ENCODE assay signal across 19 cellular contexts in the genomic region with DNA sequence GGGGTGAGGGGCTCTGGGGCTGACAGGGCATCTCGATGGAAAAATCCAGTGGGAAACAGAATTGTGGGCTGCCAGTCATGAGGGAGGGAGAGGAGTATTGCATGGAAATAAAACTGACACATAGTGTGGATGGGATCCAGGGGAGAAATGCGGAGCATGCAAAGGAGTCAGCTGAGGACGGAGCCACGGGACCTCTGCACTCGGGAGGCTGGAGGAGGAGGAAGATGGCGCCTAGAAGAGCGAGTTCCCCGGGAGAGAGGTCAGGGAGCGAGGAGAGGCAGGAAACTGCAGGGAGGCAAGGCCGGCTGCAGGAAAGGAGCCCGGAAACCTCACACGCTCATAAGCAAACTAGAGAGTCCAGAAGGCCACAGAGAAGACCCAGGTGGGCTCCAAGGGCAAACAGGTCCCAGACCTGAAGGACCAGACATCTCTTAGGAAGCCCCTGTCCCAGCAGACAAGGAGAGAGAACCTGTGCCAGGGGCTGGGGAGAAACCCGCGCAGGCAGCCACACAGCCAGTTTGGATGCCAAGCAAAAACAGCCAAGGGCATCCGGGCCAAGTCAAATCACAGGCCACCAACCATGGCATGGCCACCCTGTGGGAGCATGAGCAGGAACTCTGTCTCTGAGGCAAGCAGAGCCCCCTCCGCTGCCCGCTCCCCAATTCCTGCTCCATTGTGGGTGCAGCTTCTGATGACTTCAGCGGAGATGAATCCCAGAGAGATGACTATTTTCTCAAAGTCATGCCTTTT.
A peak's percentile ranks its signal among the peaks of the same experiment; 100 is the strongest.
DNase-seq lines count a peak whose midpoint lies in the region; ATAC-seq, FAIRE-seq and TF ChIP-seq lines count a peak whose summit lies in the region.
"Had no signal": no experiment of that assay in that cellular context is flagged by ENCODE, and none has a peak within 500 bp of the region (broad histone marks: within the 10 kb centered on the region; RNA-seq: fewer than 3 reads in every experiment).

No MANE protein-coding gene starts in this region.

- peaks cover 25% of the 10 kb centered on the region for H3K4me1 Mint-ChIP-seq in activated T-helper 17 cell treated with anti-CD3 and anti-CD28 coated beads, Interleukin-2, amount 50 U/mL, for 72 hours

- H3K27me3 ChIP-seq in stomach = peaks cover 0 to 9% (median 0%) of the 10 kb centered on the region in 3 donors
- H3K27me3 ChIP-seq: MG63 had no signal

- peaks cover 54% of the 10 kb centered on the region for H3K36me3 Mint-ChIP-seq in activated T-helper 17 cell treated with anti-CD3 and anti-CD28 coated beads, Interleukin-2, amount 50 U/mL, for 72 hours (ENCODE audit: low read depth)
- H3K36me3 Mint-ChIP-seq: CD4-positive, CD25-positive, alpha-beta regulatory T cell had no signal

- no peaks in the 10 kb centered on the region for H3K27me3 Mint-ChIP-seq in activated T-helper 17 cell treated with anti-CD3 and anti-CD28 coated beads, Interleukin-2, amount 50 U/mL, for 72 hours
- H3K27me3 Mint-ChIP-seq: CD4-positive, CD25-positive, alpha-beta regulatory T cell had no signal

- no peaks in the 10 kb centered on the region for H3K9me3 ChIP-seq in stomach
- H3K9me3 ChIP-seq: MG63 had no signal

- no peak for TF ChIP-seq POLR2A in stomach (IDR thresholded peaks at IDR 0.05)

- H3K4me1 ChIP-seq in stomach = peaks cover 3 to 9% (median 6%) of the 10 kb centered on the region in 4 donors

- FAIRE-seq in D721Med (lab: Jason Lieb, UNC) = no peak

- ATAC-seq in left cardiac atrium (peak; percentile 45 to 81), left lobe of liver (peak; percentile 56)
- ATAC-seq in activated T-helper 17 cell treated with anti-CD3 and anti-CD28 coated beads, Interleukin-2, amount 50 U/mL, for 72 hours (replicated peaks) = no peak
- ATAC-seq: PC-3 had no signal

- peak overlapping the region; percentile 33 for H3K27ac Mint-ChIP-seq in activated T-helper 17 cell treated with anti-CD3 and anti-CD28 coated beads, Interleukin-2, amount 50 U/mL, for 72 hours

- DNase-seq in left cardiac atrium (peak; percentile 18), cardiac septum (ENCODE audit: low spot score) (no peak), left lobe of liver (ENCODE audit: low spot score) (peak; percentile 58), stomach (peak; percentile 9), D721Med (ENCODE audit: insufficient read length, low spot score) (no peak), GM03348 (ENCODE audit: low spot score) (no peak)
- DNase-seq: Calu3; CD4-positive, CD25-positive, alpha-beta regulatory T cell; HCEC 1CT; IMR-90; Karpas-422; MG63; NCI-H1092; NCI-H146; NCI-H2081; NCI-H82; PC-3 had no signal

- no peak overlapping the region for H3K27ac ChIP-seq in stomach
- H3K27ac ChIP-seq: RWPE1 had no signal

- H3K4me3 ChIP-seq in stomach = no peak overlapping the region
- H3K4me3 ChIP-seq: MG63 had no signal

- TF ChIP-seq EP300 in stomach (IDR thresholded peaks at IDR 0.05) = no peak

- H3K9me3 Mint-ChIP-seq in activated T-helper 17 cell treated with anti-CD3 and anti-CD28 coated beads, Interleukin-2, amount 50 U/mL, for 72 hours = no peaks in the 10 kb centered on the region

- intact Hi-C loops in left cardiac atrium (cut with DNase I) = no loop called here
- intact Hi-C loops in cardiac septum (cut with DNase I) = no loop called here
- intact Hi-C loops in stomach (cut with DNase I; ENCODE audit: low total_unique reads) = no loop called here

- TF ChIP-seq CTCF in stomach (IDR thresholded peaks at IDR 0.05) = no peak
- no peak for TF ChIP-seq CTCF in D721Med (IDR thresholded peaks at IDR 0.05; ENCODE audit: insufficient read depth, missing control alignments)

- H3K36me3 ChIP-seq in stomach = no peaks in the 10 kb centered on the region
- H3K36me3 ChIP-seq: MG63 had no signal

- no peak overlapping the region for H3K4me3 Mint-ChIP-seq in activated T-helper 17 cell treated with anti-CD3 and anti-CD28 coated beads, Interleukin-2, amount 50 U/mL, for 72 hours
- H3K4me3 Mint-ChIP-seq: CD4-positive, CD25-positive, alpha-beta regulatory T cell had no signal

- WGBS in stomach, 5 donors = 89 to 93% (median 92%) methylated on average over 18 of the region's 18 CpGs

Comparison
In these comparisons a context has a peak if more than half of its experiments do, and no peak if none do; other contexts are left out.
1. DNase-seq: peak in left cardiac atrium (single experiment), left lobe of liver (single experiment) and stomach (single experiment); none in cardiac septum (single experiment), D721Med (single experiment) and GM03348 (single experiment).